In genomic region chr13:40398060-40398459, GRCh38 we compare ENCODE assay signal across 21 cellular contexts.
"Had no signal": no experiment of that assay in that cellular context is flagged by ENCODE, and none has a peak within 500 bp of the region (broad histone marks: within the 10 kb centered on the region; RNA-seq: fewer than 3 reads in every experiment).

No MANE protein-coding gene starts in this region.

- H3K9me3 ChIP-seq: ascending aorta, body of pancreas, SJCRH30 had no signal

- H3K27me3 ChIP-seq: ascending aorta, body of pancreas, cardiac muscle cell, SJCRH30 had no signal

- H3K27ac Mint-ChIP-seq: activated CD4-positive, alpha-beta T cell treated with anti-CD3 and anti-CD28 coated beads for 36 hours; activated CD8-positive, alpha-beta T cell treated with anti-CD3 and anti-CD28 coated beads for 36 hours had no signal

- H3K36me3 Mint-ChIP-seq: activated naive CD4-positive, alpha-beta T cell treated with anti-CD3 and anti-CD28 coated beads, Interleukin-2, amount 50 U/mL, for 24 hours had no signal

- H3K27ac ChIP-seq: ascending aorta, body of pancreas, cardiac muscle cell, SJCRH30, VCaP had no signal

- H3K4me3 ChIP-seq: ascending aorta, body of pancreas, cardiac muscle cell, SJCRH30 had no signal

- H3K27me3 Mint-ChIP-seq: activated CD4-positive, alpha-beta T cell treated with anti-CD3 and anti-CD28 coated beads for 36 hours; activated CD8-positive, alpha-beta T cell treated with anti-CD3 and anti-CD28 coated beads for 36 hours; activated naive CD4-positive, alpha-beta T cell treated with anti-CD3 and anti-CD28 coated beads, Interleukin-2, amount 50 U/mL, for 24 hours had no signal

- DNase-seq: activated CD4-positive, alpha-beta T cell treated with anti-CD3 and anti-CD28 coated beads for 36 hours; activated CD8-positive, alpha-beta memory T cell treated with anti-CD3 and anti-CD28 coated beads, Interleukin-2, amount 50 U/mL, for 48 hours; activated CD8-positive, alpha-beta T cell treated with anti-CD3 and anti-CD28 coated beads for 36 hours; activated T-cell treated with anti-CD3 and anti-CD28 coated beads, Interleukin-2, amount 50 U/mL, for 1 hour; body of pancreas; Kasumi-1; KBM-7; NCI-H1048; NCI-H146; NCI-H187 treated with DMSO at 0.1 percent for 48 hours; NCI-H2081 treated with DMSO at 0.1 percent for 48 hours; NCI-H446; NCI-H526; NCI-H82; SJCRH30; SK-N-SH; T-helper 1 cell had no signal

- H3K4me3 Mint-ChIP-seq: activated CD4-positive, alpha-beta T cell treated with anti-CD3 and anti-CD28 coated beads for 36 hours; activated CD8-positive, alpha-beta T cell treated with anti-CD3 and anti-CD28 coated beads for 36 hours; activated naive CD4-positive, alpha-beta T cell treated with anti-CD3 and anti-CD28 coated beads, Interleukin-2, amount 50 U/mL, for 24 hours had no signal

- H3K36me3 ChIP-seq: ascending aorta, cardiac muscle cell, SJCRH30 had no signal
